Comparison of ENCODE assay signal across 18 cellular contexts in the genomic region with DNA sequence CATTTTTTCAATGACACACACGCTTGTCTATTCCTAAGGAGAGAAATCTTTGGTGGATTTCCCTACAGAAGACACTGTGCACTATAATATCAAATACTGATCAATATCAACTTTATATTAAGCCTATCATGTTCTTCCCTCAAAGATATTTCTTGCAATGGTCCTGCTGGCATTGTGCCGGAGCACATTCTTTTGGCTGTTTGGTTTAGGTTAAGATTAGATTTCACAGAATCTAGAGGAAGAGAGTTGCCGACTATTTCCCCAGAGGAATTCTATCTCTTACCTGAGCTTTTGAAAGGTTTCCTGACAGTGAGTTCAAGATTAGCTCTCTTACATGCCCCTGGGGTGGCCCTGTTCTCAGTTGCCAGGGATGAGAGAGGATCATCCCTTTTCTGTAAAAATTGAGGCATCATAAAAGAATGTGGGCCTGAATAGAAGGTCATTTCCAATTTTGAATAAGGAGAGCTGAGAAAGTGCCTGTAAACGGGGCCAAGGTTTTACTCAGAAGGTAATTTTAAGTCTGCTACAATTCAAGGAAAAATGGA.
"Had no signal": no experiment of that assay in that cellular context is flagged by ENCODE, and none has a peak within 500 bp of the region (broad histone marks: within the 10 kb centered on the region; RNA-seq: fewer than 3 reads in every experiment).

No MANE protein-coding gene starts in this region.

- H3K27me3 Mint-ChIP-seq: central memory CD8-positive, alpha-beta T cell had no signal

- H3K27ac Mint-ChIP-seq: mesothelial cell of epicardium, natural killer cell, neural progenitor cell, progenitor cell of endocrine pancreas had no signal

- H3K4me3 Mint-ChIP-seq: central memory CD8-positive, alpha-beta T cell; mesothelial cell of epicardium; natural killer cell; neural progenitor cell had no signal

- H3K9ac ChIP-seq: neural progenitor cell had no signal

- H3K9me3 Mint-ChIP-seq: central memory CD8-positive, alpha-beta T cell; neural progenitor cell had no signal

- DNase-seq: effector memory CD4-positive, alpha-beta T cell; foreskin keratinocyte; mammary epithelial cell; natural killer cell; nucleus accumbens; pancreas; right cardiac atrium; stimulated activated CD4-positive, alpha-beta T cell treated with anti-CD3 and anti-CD28 coated beads, Interleukin-2, amount 100 ng/mL, for 48 hours; stimulated activated naive CD4-positive, alpha-beta T cell treated with Interleukin-2 at 50 U/mL for 16 hours; tibial artery; upper lobe of left lung had no signal

- H3K4me3 ChIP-seq: esophagus muscularis mucosa, neural progenitor cell, pancreas, smooth muscle cell, tibial artery, upper lobe of left lung had no signal

- ATAC-seq: foreskin keratinocyte, natural killer cell, pancreas, right cardiac atrium had no signal

- H3K4me1 ChIP-seq: foreskin keratinocyte, neural progenitor cell, pancreas, tibial artery, upper lobe of left lung had no signal

- H3K4me1 Mint-ChIP-seq: central memory CD8-positive, alpha-beta T cell; natural killer cell had no signal

- H3K9me3 ChIP-seq: esophagus muscularis mucosa, pancreas, tibial artery, upper lobe of left lung had no signal

- H3K27ac ChIP-seq: epithelial cell of prostate, esophagus muscularis mucosa, foreskin keratinocyte, neural progenitor cell, pancreas, tibial artery, upper lobe of left lung had no signal

- H3K4me2 ChIP-seq: neural progenitor cell, smooth muscle cell had no signal

- H3K36me3 ChIP-seq: esophagus muscularis mucosa, neural progenitor cell, pancreas, tibial artery, upper lobe of left lung had no signal

- H3K27me3 ChIP-seq: esophagus muscularis mucosa, neural progenitor cell, pancreas, tibial artery, upper lobe of left lung had no signal

- H3K36me3 Mint-ChIP-seq: natural killer cell, neural progenitor cell had no signal
